24 cellular contexts compared by ENCODE assay signal in the genomic region with DNA sequence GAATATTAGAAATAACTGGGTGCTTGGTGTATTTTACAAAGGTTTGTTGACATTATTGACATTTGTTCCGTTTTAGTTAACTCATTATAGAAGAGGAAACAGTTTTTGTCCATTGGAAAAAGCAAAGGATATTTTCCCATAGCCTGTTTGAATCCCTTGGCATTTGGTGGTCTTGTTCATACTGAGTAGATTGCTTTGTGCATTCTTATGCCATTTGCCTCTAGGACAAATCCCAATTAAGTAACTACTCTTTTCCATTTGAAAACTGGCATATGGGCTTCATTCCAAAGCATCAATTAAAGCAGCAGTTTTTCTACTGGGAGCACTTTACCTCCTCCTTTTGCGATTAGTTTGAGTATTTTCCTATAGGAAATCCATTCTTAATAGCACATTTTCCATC. TPM values are rescaled to one million over a fixed set of nuclear protein-coding genes. Genes with fewer than 3 reads are reported as not detected.
DNase-seq lines count a peak whose midpoint lies in the region; ATAC-seq, FAIRE-seq and TF ChIP-seq lines count a peak whose summit lies in the region.
"Had no signal": no experiment of that assay in that cellular context is flagged by ENCODE, and none has a peak within 500 bp of the region (broad histone marks: within the 10 kb centered on the region; RNA-seq: fewer than 3 reads in every experiment).

No MANE protein-coding gene starts in this region.

- TF ChIP-seq POLR2A in HepG2 (IDR thresholded peaks at IDR 0.05; ENCODE audit: insufficient read depth in 1 of 2, low read depth in 2 of 2, low read length in 2 of 2) = no peak

- TF ChIP-seq CTCF in ascending aorta (IDR thresholded peaks at IDR 0.05) = no peak
- no peak for TF ChIP-seq CTCF in tibial artery (IDR thresholded peaks at IDR 0.05)
- no peak for TF ChIP-seq CTCF in HepG2 (CRISPR knock-in tag; IDR thresholded peaks at IDR 0.05)

- POLR2A ChIA-PET in HepG2 (lab: Yijun Ruan, JAX) = no interaction called here

- no peak for FAIRE-seq in HepG2 (lab: Jason Lieb, UNC)

- TF ChIP-seq RAD21 in HepG2 (CRISPR knock-in tag; IDR thresholded peaks at IDR 0.05) = no peak

- no peak overlapping the region for H3K9ac ChIP-seq in HepG2 (ENCODE audit: insufficient read depth, low read depth, low read length)
- H3K9ac ChIP-seq: BLaER1 treated with 17β-estradiol and CSF1 and Interleukin-3, amounts not matched to agents 10 nM and 100 nM had no signal

- WGBS in HepG2 (ENCODE audit: low lambda C conversion rate) = 96% methylated on average over 2 of the region's 2 CpGs

- no peaks in the 10 kb centered on the region for H3K27me3 ChIP-seq in ascending aorta
- no peaks in the 10 kb centered on the region for H3K27me3 ChIP-seq in tibial artery
- no peaks in the 10 kb centered on the region for H3K27me3 ChIP-seq in HepG2 (ENCODE audit: control insufficient read depth in 1 of 2, insufficient read depth in 2 of 2, low read length in 2 of 2)
- H3K27me3 ChIP-seq: BLaER1 treated with 17β-estradiol and CSF1 and Interleukin-3, amounts not matched to agents 10 nM and 100 nM; MG63 had no signal

- H3K36me3 ChIP-seq in ascending aorta (peaks cover 10 to 16% of the 10 kb centered on the region in 2 donors), tibial artery (peaks cover 12 to 29% (median 21%) of the 10 kb centered on the region in 3 donors), HepG2 (replicated peaks in 1 of 2; ENCODE audit: control insufficient read depth in 1 of 2, insufficient read depth in 2 of 2, low read length in 2 of 2) (peaks cover 1 to 28% of the 10 kb centered on the region in 2 experiments; a peak in 4 of 5 replicates)

- BruUV-seq in HepG2 (replicated peaks; lab: Mats Ljungman, UMichigan) = no TSS peak

- H4K20me1 ChIP-seq in HepG2 (ENCODE audit: insufficient read depth, low read length) = no peaks in the 10 kb centered on the region

- no peaks in the 10 kb centered on the region for H3K79me2 ChIP-seq in HepG2 (ENCODE audit: insufficient read depth, low read length)

- H3K4me3 ChIP-seq in ascending aorta (no peak overlapping the region), tibial artery (no peak overlapping the region), HepG2 (replicated peaks in 1 of 3; ENCODE audit: insufficient read depth in 1 of 3, low read depth in 2 of 3, low read length in 3 of 3) (no peak overlapping the region)
- H3K4me3 ChIP-seq: BLaER1 treated with 17β-estradiol and CSF1 and Interleukin-3, amounts not matched to agents 10 nM and 100 nM; HAP-1; MG63 had no signal

- CTCF ChIA-PET in HepG2 (lab: Yijun Ruan, JAX; ENCODE audit: low intra/inter-chr PET ratio, low total read pairs) = no interaction called here

- no peak for TF ChIP-seq EP300 in HepG2 (IDR thresholded peaks at IDR 0.05; ENCODE audit: low read depth in 2 of 2, low read length in 2 of 2)
- TF ChIP-seq EP300 in HepG2 (CRISPR knock-in tag; IDR thresholded peaks at IDR 0.05; ENCODE audit: borderline replicate concordance) = no peak

- no peak overlapping the region for H3K4me2 ChIP-seq in HepG2 (ENCODE audit: low read depth, low read length)
- H3K4me2 ChIP-seq: BLaER1 treated with 17β-estradiol and CSF1 and Interleukin-3, amounts not matched to agents 10 nM and 100 nM had no signal

- peak; percentile 35 for DNase-seq in NCI-H69 (lab: John Stamatoyannopoulos, UW)
- no peak for DNase-seq in ascending aorta (ENCODE audit: low spot score in 2 of 2)
- DNase-seq in foreskin melanocyte = peak; percentile 83
- DNase-seq in tibial artery = no peak
- DNase-seq in HepG2 (ENCODE audit: low spot score) = no peak
- DNase-seq in NK-92 treated with Interleukin-12 subunit alpha and Interleukin-12 subunit beta, amount 100 ng/mL, for 24 hours (lab: John Stamatoyannopoulos, UW) = no peak
- DNase-seq: CD8-positive, alpha-beta memory T cell; DMS79 treated with DMSO at 0.1 percent for 48 hours; Karpas-422; MG63; NCI-H1048; NCI-H1436; NCI-H1930; NCI-H2171 treated with DMSO at 0.1 percent for 48 hours; NCI-H446; NCI-H774; RPMI8226; SHP77 treated with DMSO at 0.1 percent for 48 hours had no signal

- peaks cover under 1 to 14% of the 10 kb centered on the region in 2 donors for H3K4me1 ChIP-seq in ascending aorta
- H3K4me1 ChIP-seq in tibial artery = peaks cover 0 to 98% (median 29%) of the 10 kb centered on the region in 4 donors
- H3K4me1 ChIP-seq in HepG2 (ENCODE audit: insufficient read depth, low read length) = no peaks in the 10 kb centered on the region
- H3K4me1 ChIP-seq: BLaER1 treated with 17β-estradiol and CSF1 and Interleukin-3, amounts not matched to agents 10 nM and 100 nM; HAP-1 had no signal

- ATAC-seq in GM21381 (IDR thresholded peaks at IDR 0.05; ENCODE audit: unreplicated experiment) (no peak), HepG2 (no peak)

- intact Hi-C loops in ascending aorta (cut with DNase I) = no loop called here
- intact Hi-C loops in tibial artery (cut with DNase I; ENCODE audit: low total_unique reads) = loop anchor here (5.0 kb wide), 1 partner anchor 1137 kb away; no protein-coding TSS in a partner anchor
- intact Hi-C loops in HepG2 (cut with micrococcal nuclease; ENCODE audit: unreplicated experiment) = no loop called here

- in situ Hi-C loops in HepG2 (cut with HindIII; ENCODE audit: extremely low pct_ligation_motif_present, low pct_unique_long_range_greater_than_20kb) = no loop called here

- H3K9me3 ChIP-seq in ascending aorta (no peaks in the 10 kb centered on the region), tibial artery (no peaks in the 10 kb centered on the region), HepG2 (ENCODE audit: low read length) (no peaks in the 10 kb centered on the region)
- H3K9me3 ChIP-seq: BLaER1 treated with 17β-estradiol and CSF1 and Interleukin-3, amounts not matched to agents 10 nM and 100 nM; HAP-1; MG63 had no signal

- H2AFZ ChIP-seq in HepG2 (ENCODE audit: low read length) = no peak overlapping the region

- H3K27ac ChIP-seq in ascending aorta (peak overlapping the region; percentile 47 to 53), tibial artery (peak overlapping the region; percentile 72 to 82), HepG2 (ENCODE audit: extremely low read length, insufficient read depth, low read length) (no peak overlapping the region)
- H3K27ac ChIP-seq: BLaER1 treated with 17β-estradiol and CSF1 and Interleukin-3, amounts not matched to agents 10 nM and 100 nM had no signal

TF ChIP-seq in HepG2, 621 proteins besides CTCF, POLR2A, EP300 and RAD21 (continues in another document):
- TF ChIP-seq, protein P1, sequence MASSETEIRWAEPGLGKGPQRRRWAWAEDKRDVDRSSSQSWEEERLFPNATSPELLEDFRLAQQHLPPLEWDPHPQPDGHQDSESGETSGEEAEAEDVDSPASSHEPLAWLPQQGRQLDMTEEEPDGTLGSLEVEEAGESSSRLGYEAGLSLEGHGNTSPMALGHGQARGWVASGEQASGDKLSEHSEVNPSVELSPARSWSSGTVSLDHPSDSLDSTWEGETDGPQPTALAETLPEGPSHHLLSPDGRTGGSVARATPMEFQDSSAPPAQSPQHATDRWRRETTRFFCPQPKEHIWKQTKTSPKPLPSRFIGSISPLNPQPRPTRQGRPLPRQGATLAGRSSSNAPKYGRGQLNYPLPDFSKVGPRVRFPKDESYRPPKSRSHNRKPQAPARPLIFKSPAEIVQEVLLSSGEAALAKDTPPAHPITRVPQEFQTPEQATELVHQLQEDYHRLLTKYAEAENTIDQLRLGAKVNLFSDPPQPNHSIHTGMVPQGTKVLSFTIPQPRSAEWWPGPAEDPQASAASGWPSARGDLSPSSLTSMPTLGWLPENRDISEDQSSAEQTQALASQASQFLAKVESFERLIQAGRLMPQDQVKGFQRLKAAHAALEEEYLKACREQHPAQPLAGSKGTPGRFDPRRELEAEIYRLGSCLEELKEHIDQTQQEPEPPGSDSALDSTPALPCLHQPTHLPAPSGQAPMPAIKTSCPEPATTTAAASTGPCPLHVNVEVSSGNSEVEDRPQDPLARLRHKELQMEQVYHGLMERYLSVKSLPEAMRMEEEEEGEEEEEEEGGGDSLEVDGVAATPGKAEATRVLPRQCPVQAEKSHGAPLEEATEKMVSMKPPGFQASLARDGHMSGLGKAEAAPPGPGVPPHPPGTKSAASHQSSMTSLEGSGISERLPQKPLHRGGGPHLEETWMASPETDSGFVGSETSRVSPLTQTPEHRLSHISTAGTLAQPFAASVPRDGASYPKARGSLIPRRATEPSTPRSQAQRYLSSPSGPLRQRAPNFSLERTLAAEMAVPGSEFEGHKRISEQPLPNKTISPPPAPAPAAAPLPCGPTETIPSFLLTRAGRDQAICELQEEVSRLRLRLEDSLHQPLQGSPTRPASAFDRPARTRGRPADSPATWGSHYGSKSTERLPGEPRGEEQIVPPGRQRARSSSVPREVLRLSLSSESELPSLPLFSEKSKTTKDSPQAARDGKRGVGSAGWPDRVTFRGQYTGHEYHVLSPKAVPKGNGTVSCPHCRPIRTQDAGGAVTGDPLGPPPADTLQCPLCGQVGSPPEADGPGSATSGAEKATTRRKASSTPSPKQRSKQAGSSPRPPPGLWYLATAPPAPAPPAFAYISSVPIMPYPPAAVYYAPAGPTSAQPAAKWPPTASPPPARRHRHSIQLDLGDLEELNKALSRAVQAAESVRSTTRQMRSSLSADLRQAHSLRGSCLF (CRISPR knock-in tag; IDR thresholded peaks at IDR 0.05; ENCODE audit: borderline replicate concordance) = no peak

RNA-seq across cellular contexts. Expression of a gene that starts 31.2 kb away (rescaled TPM):
- total RNA-seq in ascending aorta (5.7 TPM), HepG2 (2016; rRNA removed; fragmentation: Illumina TruSeq; extraction: Trizol) (0.29 TPM in 1 of 2 replicates, not detected in the other)
- not detected in 2 replicates for total RNA-seq in HepG2 (2016; cell fraction: cytosol; rRNA removed; fragmentation: Illumina TruSeq; extraction: Trizol; ENCODE audit: low read depth)
- total RNA-seq in HepG2 (2016; cell fraction: insoluble cytoplasmic fraction; rRNA removed; fragmentation: Illumina TruSeq; extraction: Trizol) = 0.41 TPM in 1 of 2 replicates, not detected in the other
- total RNA-seq in HepG2 (2016; cell fraction: membrane; rRNA removed; fragmentation: Illumina TruSeq; extraction: Trizol) = not detected in 2 replicates
- total RNA-seq in HepG2 (2016; cell fraction: nucleus; rRNA removed; fragmentation: Illumina TruSeq; extraction: Trizol) = 0.72 and 1.3 TPM in 2 replicates
- 0.18 and 0.32 TPM in 2 replicates for polyA plus RNA-seq in HepG2 (2011; rRNA removed)
- not detected in 2 replicates for polyA plus RNA-seq in HepG2 (2011; cell fraction: cytosol; rRNA removed)
- 1.7 TPM in 2 replicates for polyA plus RNA-seq in HepG2 (2011; cell fraction: nucleus; rRNA removed)
- 0.13 TPM in 1 of 2 replicates, not detected in the other for polyA plus RNA-seq in HepG2 (2012)
- not detected in 2 replicates for polyA plus RNA-seq in HepG2 (2016; cell fraction: cytosol; fragmentation: Illumina TruSeq; extraction: Trizol; ENCODE audit: low read depth)
- polyA plus RNA-seq in HepG2 (2016; cell fraction: insoluble cytoplasmic fraction; fragmentation: Illumina TruSeq; extraction: Trizol; ENCODE audit: low read depth) = not detected in 2 replicates
- not detected in 2 replicates for polyA plus RNA-seq in HepG2 (2016; cell fraction: membrane; fragmentation: Illumina TruSeq; extraction: Trizol; ENCODE audit: low read depth)
- polyA plus RNA-seq in HepG2 (2016; cell fraction: nucleus; fragmentation: Illumina TruSeq; extraction: Trizol; ENCODE audit: insufficient read depth, low read depth) = not detected in 2 replicates
- 14.0 and 21.7 TPM in 2 replicates for polyA minus RNA-seq in HepG2 (2011; rRNA and poly(A)+ RNA removed; ENCODE audit: low replicate concordance)
- polyA minus RNA-seq in HepG2 (2011; cell fraction: cytosol; rRNA and poly(A)+ RNA removed) = 0.49 TPM in 1 of 2 replicates, not detected in the other
- polyA minus RNA-seq in HepG2 (2011; cell fraction: nucleus; rRNA and poly(A)+ RNA removed) = 30.3 and 35.8 TPM in 2 replicates
- total RNA-seq: G401, HT-29 had no signal
- polyA plus RNA-seq: CD8-positive, alpha-beta memory T cell; IgD-negative memory B cell had no signal

Comparison
In these comparisons a context has a peak if more than half of its experiments do, and no peak if none do; other contexts are left out.
1. DNase-seq: peak in NCI-H69 (single experiment) and foreskin melanocyte (single experiment); none in ascending aorta (0 of 2), tibial artery (0 of 2), HepG2 (single experiment) and NK-92 treated with Interleukin-12 subunit alpha and Interleukin-12 subunit beta, amount 100 ng/mL, for 24 hours (single experiment).